1 cellular context compared by ENCODE assay signal in genomic region chr1:32464716-32465540, GRCh38.
TF ChIP-seq lines count a peak whose summit lies in the region.

Gene ZBTB8B (plus strand): TSS chr1:32465072. CDS start chr1:32470625, 5,553 bp downstream.

TF ChIP-seq in HepG2, 621 proteins besides CTCF, POLR2A, EP300 and RAD21 (continued from another document and continues in another):
- no peak for TF ChIP-seq NFAT5 (CRISPR knock-in tag; IDR thresholded peaks at IDR 0.05)
- no peak for TF ChIP-seq ZXDC (CRISPR knock-in tag; IDR thresholded peaks at IDR 0.05)
- peak; percentile 34; the same call in 1 of the 2 replicates for TF ChIP-seq ZNF788 (CRISPR knock-in tag; IDR thresholded peaks at IDR 0.05; ENCODE audit: borderline replicate concordance)
- TF ChIP-seq ZMYM3 (CRISPR knock-in tag; IDR thresholded peaks at IDR 0.05), result no peak
- no peak for TF ChIP-seq MAZ (IDR thresholded peaks at IDR 0.05; ENCODE audit: borderline replicate concordance, low read depth, low read length)
- no peak for TF ChIP-seq MAZ (CRISPR knock-in tag; IDR thresholded peaks at IDR 0.05; ENCODE audit: low read depth)
- TF ChIP-seq DRAP1 (CRISPR knock-in tag; IDR thresholded peaks at IDR 0.05), result no peak
- no peak for TF ChIP-seq CENPBD1 (CRISPR knock-in tag; IDR thresholded peaks at IDR 0.05; ENCODE audit: borderline replicate concordance, low read depth)
- no peak for TF ChIP-seq ADNP (CRISPR knock-in tag; IDR thresholded peaks at IDR 0.05)
- no peak for TF ChIP-seq CERS6 (CRISPR knock-in tag; IDR thresholded peaks at IDR 0.05)
- TF ChIP-seq ZNF557 (CRISPR knock-in tag; IDR thresholded peaks at IDR 0.05), result no peak
- no peak for TF ChIP-seq TSC22D2 (CRISPR knock-in tag; IDR thresholded peaks at IDR 0.05; ENCODE audit: borderline replicate concordance)
- TF ChIP-seq KDM3A (CRISPR knock-in tag; IDR thresholded peaks at IDR 0.05; ENCODE audit: low read depth), result no peak
- TF ChIP-seq, protein P1, sequence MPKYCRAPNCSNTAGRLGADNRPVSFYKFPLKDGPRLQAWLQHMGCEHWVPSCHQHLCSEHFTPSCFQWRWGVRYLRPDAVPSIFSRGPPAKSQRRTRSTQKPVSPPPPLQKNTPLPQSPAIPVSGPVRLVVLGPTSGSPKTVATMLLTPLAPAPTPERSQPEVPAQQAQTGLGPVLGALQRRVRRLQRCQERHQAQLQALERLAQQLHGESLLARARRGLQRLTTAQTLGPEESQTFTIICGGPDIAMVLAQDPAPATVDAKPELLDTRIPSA (CRISPR knock-in tag; IDR thresholded peaks at IDR 0.05; ENCODE audit: borderline replicate concordance), result 0 out of 2 replicates have a peak, but pooled peaks have one; percentile 60
- peak; percentile 79 for TF ChIP-seq ZEB1 (IDR thresholded peaks at IDR 0.05; ENCODE audit: insufficient replicate concordance, low read depth)
- no peak for TF ChIP-seq ZZZ3 (CRISPR knock-in tag; IDR thresholded peaks at IDR 0.05; ENCODE audit: borderline replicate concordance)
- no peak for TF ChIP-seq ZSCAN31 (CRISPR knock-in tag; IDR thresholded peaks at IDR 0.05; ENCODE audit: low read depth)
- no peak for TF ChIP-seq ZBTB49 (CRISPR knock-in tag; IDR thresholded peaks at IDR 0.05; ENCODE audit: borderline replicate concordance)
- TF ChIP-seq ZNF136 (CRISPR knock-in tag; IDR thresholded peaks at IDR 0.05; ENCODE audit: low read depth), result no peak
- TF ChIP-seq, protein P2, sequence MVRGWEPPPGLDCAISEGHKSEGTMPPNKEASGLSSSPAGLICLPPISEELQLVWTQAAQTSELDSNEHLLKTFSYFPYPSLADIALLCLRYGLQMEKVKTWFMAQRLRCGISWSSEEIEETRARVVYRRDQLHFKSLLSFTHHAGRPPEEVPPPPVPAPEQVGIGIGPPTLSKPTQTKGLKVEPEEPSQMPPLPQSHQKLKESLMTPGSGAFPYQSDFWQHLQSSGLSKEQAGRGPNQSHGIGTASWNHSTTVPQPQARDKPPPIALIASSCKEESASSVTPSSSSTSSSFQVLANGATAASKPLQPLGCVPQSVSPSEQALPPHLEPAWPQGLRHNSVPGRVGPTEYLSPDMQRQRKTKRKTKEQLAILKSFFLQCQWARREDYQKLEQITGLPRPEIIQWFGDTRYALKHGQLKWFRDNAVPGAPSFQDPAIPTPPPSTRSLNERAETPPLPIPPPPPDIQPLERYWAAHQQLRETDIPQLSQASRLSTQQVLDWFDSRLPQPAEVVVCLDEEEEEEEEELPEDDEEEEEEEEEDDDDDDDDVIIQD (CRISPR knock-in tag; IDR thresholded peaks at IDR 0.05; ENCODE audit: low read depth), result no peak
- 0 out of 2 replicates have a peak, but pooled peaks have one; percentile 13 for TF ChIP-seq PHF8 (CRISPR knock-in tag; IDR thresholded peaks at IDR 0.05)
- peak; percentile 71; the same call in 1 of the 2 replicates for TF ChIP-seq GABPB1 (CRISPR knock-in tag; IDR thresholded peaks at IDR 0.05)
- TF ChIP-seq, protein P3, sequence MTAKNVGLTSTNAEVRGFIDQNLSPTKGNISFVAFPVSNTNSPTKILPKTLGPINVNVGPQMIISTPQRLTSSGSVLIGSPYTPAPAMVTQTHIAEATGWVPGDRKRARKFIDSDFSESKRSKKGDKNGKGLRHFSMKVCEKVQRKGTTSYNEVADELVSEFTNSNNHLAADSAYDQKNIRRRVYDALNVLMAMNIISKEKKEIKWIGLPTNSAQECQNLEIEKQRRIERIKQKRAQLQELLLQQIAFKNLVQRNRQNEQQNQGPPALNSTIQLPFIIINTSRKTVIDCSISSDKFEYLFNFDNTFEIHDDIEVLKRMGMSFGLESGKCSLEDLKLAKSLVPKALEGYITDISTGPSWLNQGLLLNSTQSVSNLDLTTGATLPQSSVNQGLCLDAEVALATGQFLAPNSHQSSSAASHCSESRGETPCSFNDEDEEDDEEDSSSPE (CRISPR knock-in tag; IDR thresholded peaks at IDR 0.05), result peak; percentile 65; the same call in 1 of the 2 replicates
- no peak for TF ChIP-seq ZFP1 (CRISPR knock-in tag; IDR thresholded peaks at IDR 0.05)
- no peak for TF ChIP-seq ZNF317 (CRISPR knock-in tag; IDR thresholded peaks at IDR 0.05)
- no peak for TF ChIP-seq ZNF839 (CRISPR knock-in tag; IDR thresholded peaks at IDR 0.05; ENCODE audit: borderline replicate concordance)
- TF ChIP-seq, protein P4, sequence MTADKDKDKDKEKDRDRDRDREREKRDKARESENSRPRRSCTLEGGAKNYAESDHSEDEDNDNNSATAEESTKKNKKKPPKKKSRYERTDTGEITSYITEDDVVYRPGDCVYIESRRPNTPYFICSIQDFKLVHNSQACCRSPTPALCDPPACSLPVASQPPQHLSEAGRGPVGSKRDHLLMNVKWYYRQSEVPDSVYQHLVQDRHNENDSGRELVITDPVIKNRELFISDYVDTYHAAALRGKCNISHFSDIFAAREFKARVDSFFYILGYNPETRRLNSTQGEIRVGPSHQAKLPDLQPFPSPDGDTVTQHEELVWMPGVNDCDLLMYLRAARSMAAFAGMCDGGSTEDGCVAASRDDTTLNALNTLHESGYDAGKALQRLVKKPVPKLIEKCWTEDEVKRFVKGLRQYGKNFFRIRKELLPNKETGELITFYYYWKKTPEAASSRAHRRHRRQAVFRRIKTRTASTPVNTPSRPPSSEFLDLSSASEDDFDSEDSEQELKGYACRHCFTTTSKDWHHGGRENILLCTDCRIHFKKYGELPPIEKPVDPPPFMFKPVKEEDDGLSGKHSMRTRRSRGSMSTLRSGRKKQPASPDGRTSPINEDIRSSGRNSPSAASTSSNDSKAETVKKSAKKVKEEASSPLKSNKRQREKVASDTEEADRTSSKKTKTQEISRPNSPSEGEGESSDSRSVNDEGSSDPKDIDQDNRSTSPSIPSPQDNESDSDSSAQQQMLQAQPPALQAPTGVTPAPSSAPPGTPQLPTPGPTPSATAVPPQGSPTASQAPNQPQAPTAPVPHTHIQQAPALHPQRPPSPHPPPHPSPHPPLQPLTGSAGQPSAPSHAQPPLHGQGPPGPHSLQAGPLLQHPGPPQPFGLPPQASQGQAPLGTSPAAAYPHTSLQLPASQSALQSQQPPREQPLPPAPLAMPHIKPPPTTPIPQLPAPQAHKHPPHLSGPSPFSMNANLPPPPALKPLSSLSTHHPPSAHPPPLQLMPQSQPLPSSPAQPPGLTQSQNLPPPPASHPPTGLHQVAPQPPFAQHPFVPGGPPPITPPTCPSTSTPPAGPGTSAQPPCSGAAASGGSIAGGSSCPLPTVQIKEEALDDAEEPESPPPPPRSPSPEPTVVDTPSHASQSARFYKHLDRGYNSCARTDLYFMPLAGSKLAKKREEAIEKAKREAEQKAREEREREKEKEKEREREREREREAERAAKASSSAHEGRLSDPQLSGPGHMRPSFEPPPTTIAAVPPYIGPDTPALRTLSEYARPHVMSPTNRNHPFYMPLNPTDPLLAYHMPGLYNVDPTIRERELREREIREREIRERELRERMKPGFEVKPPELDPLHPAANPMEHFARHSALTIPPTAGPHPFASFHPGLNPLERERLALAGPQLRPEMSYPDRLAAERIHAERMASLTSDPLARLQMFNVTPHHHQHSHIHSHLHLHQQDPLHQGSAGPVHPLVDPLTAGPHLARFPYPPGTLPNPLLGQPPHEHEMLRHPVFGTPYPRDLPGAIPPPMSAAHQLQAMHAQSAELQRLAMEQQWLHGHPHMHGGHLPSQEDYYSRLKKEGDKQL (CRISPR knock-in tag; IDR thresholded peaks at IDR 0.05; ENCODE audit: low read depth), result no peak
- TF ChIP-seq ZNF543 (CRISPR knock-in tag; IDR thresholded peaks at IDR 0.05), result no peak
- TF ChIP-seq ZNF563 (CRISPR knock-in tag; IDR thresholded peaks at IDR 0.05), result no peak
- no peak for TF ChIP-seq MTA3 (CRISPR knock-in tag; IDR thresholded peaks at IDR 0.05)
- TF ChIP-seq ATF5 (CRISPR knock-in tag; IDR thresholded peaks at IDR 0.05; ENCODE audit: low read depth), result no peak
- peak; percentile 43; the same call in 1 of the 2 replicates for TF ChIP-seq ZMYM4 (CRISPR knock-in tag; IDR thresholded peaks at IDR 0.05)
- TF ChIP-seq MTF2 (CRISPR knock-in tag; IDR thresholded peaks at IDR 0.05; ENCODE audit: borderline replicate concordance), result no peak; the same call in 1 of the 2 replicates
- no peak for TF ChIP-seq TCF7L2 (IDR thresholded peaks at IDR 0.05; ENCODE audit: low read depth, low read length)
